9 cellular contexts compared by ENCODE assay signal in genomic region chr1:218459878-218460277, GRCh38.
DNase-seq lines count a peak whose midpoint lies in the region; ATAC-seq and TF ChIP-seq lines count a peak whose summit lies in the region.
"Had no signal": no experiment of that assay in that cellular context is flagged by ENCODE, and none has a peak within 500 bp of the region (broad histone marks: within the 10 kb centered on the region; RNA-seq: fewer than 3 reads in every experiment).

No MANE protein-coding gene starts in this region.

- DNase-seq in esophagus squamous epithelium (lab: John Stamatoyannopoulos, UW) (no peak), non-pigmented ciliary epithelial cell (ENCODE audit: low read depth) (peak; percentile 79), T-helper 2 cell (no peak), NK-92 (lab: John Stamatoyannopoulos, UW; ENCODE audit: unreplicated experiment) (no peak), cerebellum (ENCODE audit: low spot score) (no peak)
- no peak for DNase-seq in activated CD8-positive, alpha-beta T cell treated with anti-CD3 and anti-CD28 coated beads, Interleukin-2, amount 10 ng/mL, durations not matched to agents 7 days and 5 days

- H3K27ac Mint-ChIP-seq in activated CD8-positive, alpha-beta T cell treated with anti-CD3 and anti-CD28 coated beads, Interleukin-2, amount 10 ng/mL, durations not matched to agents 7 days and 5 days, result no peak overlapping the region
- H3K27ac Mint-ChIP-seq: T-helper 1 cell treated with Interleukin-12 subunit alpha and Interleukin-12 subunit beta and Interleukin-4 antibody, amounts not matched to agents 30 μg/mL and 1 μg/mL, for 36 hours had no signal

- POLR2A ChIA-PET in activated CD8-positive, alpha-beta T cell treated with anti-CD3 and anti-CD28 coated beads, Interleukin-2, amount 10 ng/mL, durations not matched to agents 7 days and 5 days (lab: Charles Lee), result no interaction called here

- H3K4me3 ChIP-seq in OCI-LY3 (ENCODE audit: low read length), result peak overlapping the region; percentile 58
- H3K4me3 ChIP-seq in esophagus squamous epithelium, result no peak overlapping the region

- H3K36me3 ChIP-seq in OCI-LY3 (replicated peaks; ENCODE audit: low read depth, low read length), result no peaks in the 10 kb centered on the region
- H3K36me3 ChIP-seq in esophagus squamous epithelium, result no peaks in the 10 kb centered on the region

- H3K4me3 Mint-ChIP-seq in activated CD8-positive, alpha-beta T cell treated with anti-CD3 and anti-CD28 coated beads, Interleukin-2, amount 10 ng/mL, durations not matched to agents 7 days and 5 days, result no peak overlapping the region
- H3K4me3 Mint-ChIP-seq: T-helper 1 cell treated with Interleukin-12 subunit alpha and Interleukin-12 subunit beta and Interleukin-4 antibody, amounts not matched to agents 30 μg/mL and 1 μg/mL, for 36 hours had no signal

- intact Hi-C loops in esophagus squamous epithelium (cut with DNase I), result no loop called here

- 11 to 12% methylated on average over 4 of the region's 4 CpGs for whole genome bisulfite sequencing in esophagus squamous epithelium, 2 donors

- no peaks in the 10 kb centered on the region for H3K27me3 Mint-ChIP-seq in activated CD8-positive, alpha-beta T cell treated with anti-CD3 and anti-CD28 coated beads, Interleukin-2, amount 10 ng/mL, durations not matched to agents 7 days and 5 days (ENCODE audit: low read depth)

- TF ChIP-seq CTCF in OCI-LY3 (IDR thresholded peaks at IDR 0.05; ENCODE audit: low read depth, low read length) (no peak), esophagus squamous epithelium (IDR thresholded peaks at IDR 0.05) (no peak)

- no peaks in the 10 kb centered on the region for H4K20me1 ChIP-seq in OCI-LY3 (ENCODE audit: insufficient read depth, low read length)

- CTCF ChIA-PET in activated CD8-positive, alpha-beta T cell treated with anti-CD3 and anti-CD28 coated beads, Interleukin-2, amount 10 ng/mL, durations not matched to agents 7 days and 5 days (lab: Charles Lee), result no interaction called here

- no peaks in the 10 kb centered on the region for H3K36me3 Mint-ChIP-seq in activated CD8-positive, alpha-beta T cell treated with anti-CD3 and anti-CD28 coated beads, Interleukin-2, amount 10 ng/mL, durations not matched to agents 7 days and 5 days (ENCODE audit: low read depth)

- peaks cover 17% of the 10 kb centered on the region for H3K27me3 ChIP-seq in OCI-LY3 (ENCODE audit: low read depth, low read length)
- no peaks in the 10 kb centered on the region for H3K27me3 ChIP-seq in esophagus squamous epithelium

- peak; percentile 58 for ATAC-seq in GM21825 (IDR thresholded peaks at IDR 0.05; ENCODE audit: unreplicated experiment)
- ATAC-seq in activated CD8-positive, alpha-beta T cell treated with anti-CD3 and anti-CD28 coated beads, Interleukin-2, amount 10 ng/mL, durations not matched to agents 7 days and 5 days, result no peak

- no peak for TF ChIP-seq POLR2A in esophagus squamous epithelium (IDR thresholded peaks at IDR 0.05)

- H3K9me3 ChIP-seq in OCI-LY3 (ENCODE audit: insufficient read depth, low read length) (no peaks in the 10 kb centered on the region), esophagus squamous epithelium (no peaks in the 10 kb centered on the region)

- H3K4me1 Mint-ChIP-seq in activated CD8-positive, alpha-beta T cell treated with anti-CD3 and anti-CD28 coated beads, Interleukin-2, amount 10 ng/mL, durations not matched to agents 7 days and 5 days (ENCODE audit: low read depth), result no peaks in the 10 kb centered on the region

- no peaks in the 10 kb centered on the region for H3K9me3 Mint-ChIP-seq in activated CD8-positive, alpha-beta T cell treated with anti-CD3 and anti-CD28 coated beads, Interleukin-2, amount 10 ng/mL, durations not matched to agents 7 days and 5 days (ENCODE audit: insufficient read depth)
- H3K9me3 Mint-ChIP-seq: T-helper 1 cell treated with Interleukin-12 subunit alpha and Interleukin-12 subunit beta and Interleukin-4 antibody, amounts not matched to agents 30 μg/mL and 1 μg/mL, for 36 hours had no signal

- H3K4me1 ChIP-seq in OCI-LY3 (ENCODE audit: low read length), result peaks cover 47% of the 10 kb centered on the region
- peaks cover 13 to 31% (median 25%) of the 10 kb centered on the region in 3 donors for H3K4me1 ChIP-seq in esophagus squamous epithelium

- H3K4me2 ChIP-seq in OCI-LY3 (ENCODE audit: low read length), result peak overlapping the region; percentile 83

- H3K9ac ChIP-seq in OCI-LY3 (ENCODE audit: low read length), result peak overlapping the region; percentile 8; the same call in 1 of the 2 replicates

- H2AFZ ChIP-seq in OCI-LY3 (ENCODE audit: low read depth, low read length), result 0 out of 2 replicates have a peak overlapping the region, but pooled peaks have one; percentile 33

- no peaks in the 10 kb centered on the region for H3K79me2 ChIP-seq in OCI-LY3 (ENCODE audit: low read length)

- peak overlapping the region; percentile 45 for H3K27ac ChIP-seq in OCI-LY3 (ENCODE audit: low read length)
- peak overlapping the region; percentile 10 to 67 (median 49) for H3K27ac ChIP-seq in esophagus squamous epithelium
